Comparison of ENCODE assay signal across 19 cellular contexts in the genomic region with DNA sequence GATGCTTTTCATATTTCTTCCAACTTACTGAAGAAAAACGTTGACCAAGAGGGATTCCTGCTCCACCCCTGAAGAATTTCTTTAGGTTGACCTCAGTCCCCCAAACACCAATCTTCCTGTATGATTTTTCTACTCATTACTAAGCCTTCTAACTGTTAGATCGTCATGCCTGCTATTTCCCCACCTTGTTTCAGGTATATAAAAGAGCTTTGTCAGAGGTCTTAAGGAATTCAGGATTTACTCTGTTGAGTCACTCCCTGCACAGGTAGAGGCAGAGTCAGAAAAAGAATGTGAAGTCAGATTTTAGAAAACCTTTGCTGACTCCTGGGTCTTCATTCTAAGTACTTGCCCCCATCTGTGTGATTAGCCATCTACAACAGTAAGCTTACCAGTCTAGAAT.
"Had no signal": no experiment of that assay in that cellular context is flagged by ENCODE, and none has a peak within 500 bp of the region (broad histone marks: within the 10 kb centered on the region; RNA-seq: fewer than 3 reads in every experiment).

No MANE protein-coding gene starts in this region.

- DNase-seq: activated CD8-positive, alpha-beta memory T cell treated with anti-CD3 and anti-CD28 coated beads, Interleukin-2, amount 10 ng/mL, durations not matched to agents 7 days and 5 days; activated gamma-delta T cell treated with Interleukin-2 at 50 U/mL for 16 hours; activated naive CD4-positive, alpha-beta T cell treated with anti-CD3 and anti-CD28 coated beads, Interleukin-2, amount 10 ng/mL, durations not matched to agents 7 days and 5 days; activated naive CD8-positive, alpha-beta T cell treated with anti-CD3 and anti-CD28 coated beads for 36 hours; activated T-cell treated with anti-CD3 and anti-CD28 coated beads, Interleukin-2, amount 50 U/mL, for 24 hours; central memory CD4-positive, alpha-beta T cell; NCI-H1105 treated with DMSO at 0.1 percent for 48 hours; NCI-H1436 treated with DMSO at 0.1 percent for 48 hours; NCI-H187; NCI-H2081; NCI-H510A treated with DMSO at 0.1 percent for 48 hours; NCI-H69; NK-92 treated with Interleukin-12 subunit alpha and Interleukin-12 subunit beta, amount 100 ng/mL, for 24 hours; OCI-M1; Peyer's patch; SHP77 treated with DMSO at 0.1 percent for 48 hours had no signal

- H3K27ac ChIP-seq: Peyer's patch had no signal

- H3K27me3 ChIP-seq: Peyer's patch had no signal

- H3K4me3 ChIP-seq: Peyer's patch had no signal

- H3K9me3 Mint-ChIP-seq: activated naive CD4-positive, alpha-beta T cell treated with anti-CD3 and anti-CD28 coated beads, Interleukin-2, amount 10 ng/mL, durations not matched to agents 7 days and 5 days; activated naive CD8-positive, alpha-beta T cell treated with anti-CD3 and anti-CD28 coated beads for 36 hours; activated T-cell treated with anti-CD3 and anti-CD28 coated beads, Interleukin-2, amount 50 U/mL, for 24 hours; activated T-helper 2 cell treated with anti-CD3 and anti-CD28 coated beads, Interferon-gamma antibody, Interleukin-2, Interleukin-4, amounts not matched to agents 10 μg/mL and 5 μg/mL and 100 μg/mL, durations not matched to agents 14 hours and 24 hours and 36 hours; T-helper 1 cell treated with Interleukin-12 subunit alpha and Interleukin-12 subunit beta and Interleukin-4 antibody, amounts not matched to agents 30 μg/mL and 1 μg/mL, for 36 hours had no signal

- H3K4me3 Mint-ChIP-seq: activated CD8-positive, alpha-beta memory T cell treated with anti-CD3 and anti-CD28 coated beads, Interleukin-2, amount 10 ng/mL, durations not matched to agents 7 days and 5 days; activated naive CD4-positive, alpha-beta T cell treated with anti-CD3 and anti-CD28 coated beads, Interleukin-2, amount 10 ng/mL, durations not matched to agents 7 days and 5 days; activated naive CD8-positive, alpha-beta T cell treated with anti-CD3 and anti-CD28 coated beads for 36 hours; activated T-cell treated with anti-CD3 and anti-CD28 coated beads, Interleukin-2, amount 50 U/mL, for 24 hours; T-helper 1 cell treated with Interleukin-12 subunit alpha and Interleukin-12 subunit beta and Interleukin-4 antibody, amounts not matched to agents 30 μg/mL and 1 μg/mL, for 36 hours had no signal

- ATAC-seq: activated CD4-positive, CD25-positive, alpha-beta regulatory T cell treated with anti-CD3 and anti-CD28 coated beads, Interleukin-2, amount 50 U/mL, for 24 hours had no signal

- H3K9me3 ChIP-seq: Peyer's patch had no signal

- H3K4me1 ChIP-seq: Peyer's patch had no signal

- H3K27me3 Mint-ChIP-seq: activated CD8-positive, alpha-beta memory T cell treated with anti-CD3 and anti-CD28 coated beads, Interleukin-2, amount 10 ng/mL, durations not matched to agents 7 days and 5 days; activated naive CD4-positive, alpha-beta T cell treated with anti-CD3 and anti-CD28 coated beads, Interleukin-2, amount 10 ng/mL, durations not matched to agents 7 days and 5 days; activated naive CD8-positive, alpha-beta T cell treated with anti-CD3 and anti-CD28 coated beads for 36 hours; activated T-cell treated with anti-CD3 and anti-CD28 coated beads, Interleukin-2, amount 50 U/mL, for 24 hours had no signal

- H3K27ac Mint-ChIP-seq: activated CD8-positive, alpha-beta memory T cell treated with anti-CD3 and anti-CD28 coated beads, Interleukin-2, amount 10 ng/mL, durations not matched to agents 7 days and 5 days; activated naive CD8-positive, alpha-beta T cell treated with anti-CD3 and anti-CD28 coated beads for 36 hours; activated T-cell treated with anti-CD3 and anti-CD28 coated beads, Interleukin-2, amount 50 U/mL, for 24 hours; activated T-helper 2 cell treated with anti-CD3 and anti-CD28 coated beads, Interferon-gamma antibody, Interleukin-2, Interleukin-4, amounts not matched to agents 10 μg/mL and 5 μg/mL and 100 μg/mL, durations not matched to agents 14 hours and 24 hours and 36 hours; T-helper 1 cell treated with Interleukin-12 subunit alpha and Interleukin-12 subunit beta and Interleukin-4 antibody, amounts not matched to agents 30 μg/mL and 1 μg/mL, for 36 hours had no signal
